In the genomic region with DNA sequence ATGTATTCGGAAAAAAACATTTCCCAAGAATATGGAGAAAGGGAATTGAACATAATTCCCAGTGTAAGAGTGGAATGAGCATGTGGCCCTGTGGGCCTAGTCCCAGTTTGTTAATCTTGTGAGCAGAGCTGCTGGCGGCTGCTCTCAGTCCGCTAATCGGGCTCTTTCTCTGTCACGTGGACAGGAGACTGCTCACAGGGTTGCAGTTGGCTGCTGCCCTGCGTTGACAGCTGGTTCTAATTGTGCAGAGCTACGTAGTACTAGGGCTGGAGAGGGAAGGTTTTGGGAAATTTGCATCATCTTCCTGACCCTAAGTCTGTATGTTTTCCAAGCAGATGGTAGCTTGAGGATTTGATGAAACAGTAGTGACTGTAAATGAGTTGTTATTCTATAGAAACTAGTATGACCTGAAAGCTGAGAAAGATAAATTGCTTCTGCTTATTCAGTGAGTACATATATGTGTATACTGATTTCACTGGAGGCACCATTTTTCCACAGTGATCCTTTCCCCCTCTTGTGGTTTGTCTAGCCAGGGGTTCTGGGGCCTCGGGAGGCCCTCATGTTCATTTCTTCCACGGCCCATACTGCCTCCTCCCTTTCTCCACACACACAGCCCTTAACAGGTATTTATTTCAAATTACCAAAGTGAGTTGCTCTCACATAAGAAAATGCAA, we compare ENCODE assay signal across 9 cellular contexts.
DNase-seq lines count a peak whose midpoint lies in the region; ATAC-seq and TF ChIP-seq lines count a peak whose summit lies in the region.
"Had no signal": no experiment of that assay in that cellular context is flagged by ENCODE, and none has a peak within 500 bp of the region (broad histone marks: within the 10 kb centered on the region; RNA-seq: fewer than 3 reads in every experiment).

No MANE protein-coding gene starts in this region.

- ATAC-seq in right lobe of liver, result peak; percentile 29 to 54 (median 49)
- no peak for ATAC-seq in HG02884 (IDR thresholded peaks at IDR 0.05; ENCODE audit: unreplicated experiment)
- ATAC-seq in stimulated activated naive CD8-positive, alpha-beta T cell treated with anti-CD3 and anti-CD28 coated beads, Interleukin-15, amount 100 ng/mL, for 72 hours, result no peak
- ATAC-seq: activated T-cell treated with anti-CD3 and anti-CD28 coated beads, Interleukin-2, amount 50 U/mL, for 4 hours had no signal

- H3K27ac ChIP-seq in right lobe of liver, result no peak overlapping the region

- H3K27me3 ChIP-seq in right lobe of liver, result no peaks in the 10 kb centered on the region

- peaks cover 6% of the 10 kb centered on the region for H3K27me3 Mint-ChIP-seq in stimulated activated naive CD8-positive, alpha-beta T cell treated with anti-CD3 and anti-CD28 coated beads, Interleukin-15, amount 100 ng/mL, for 72 hours

- no peaks in the 10 kb centered on the region for H3K4me1 ChIP-seq in right lobe of liver

- no peak overlapping the region for H3K27ac Mint-ChIP-seq in stimulated activated naive CD8-positive, alpha-beta T cell treated with anti-CD3 and anti-CD28 coated beads, Interleukin-15, amount 100 ng/mL, for 72 hours

- no peaks in the 10 kb centered on the region for H3K36me3 ChIP-seq in right lobe of liver

- H3K4me3 ChIP-seq in cardiac fibroblast (replicated peaks in 1 of 2; ENCODE audit: low read depth in 2 of 2, low read length in 2 of 2), result no peak overlapping the region
- no peak overlapping the region for H3K4me3 ChIP-seq in right lobe of liver

- H3K9me3 Mint-ChIP-seq in stimulated activated naive CD8-positive, alpha-beta T cell treated with anti-CD3 and anti-CD28 coated beads, Interleukin-15, amount 100 ng/mL, for 72 hours, result no peaks in the 10 kb centered on the region
- H3K9me3 Mint-ChIP-seq: activated T-cell treated with anti-CD3 and anti-CD28 coated beads, Interleukin-2, amount 50 U/mL, for 4 hours had no signal

- intact Hi-C loops in right lobe of liver (cut with DNase I), result no loop called here

- no peaks in the 10 kb centered on the region for H3K4me1 Mint-ChIP-seq in stimulated activated naive CD8-positive, alpha-beta T cell treated with anti-CD3 and anti-CD28 coated beads, Interleukin-15, amount 100 ng/mL, for 72 hours

- no peak overlapping the region for H3K4me3 Mint-ChIP-seq in stimulated activated naive CD8-positive, alpha-beta T cell treated with anti-CD3 and anti-CD28 coated beads, Interleukin-15, amount 100 ng/mL, for 72 hours
- H3K4me3 Mint-ChIP-seq: activated T-cell treated with anti-CD3 and anti-CD28 coated beads, Interleukin-2, amount 50 U/mL, for 4 hours had no signal

- DNase-seq in NCI-H1092 treated with DMSO at 0.1 percent for 48 hours (lab: John Stamatoyannopoulos, UW) (peak; percentile 55), cardiac fibroblast (ENCODE audit: low read depth in 2 of 2) (peak; percentile 98 to 100), right lobe of liver (peak in 1 of 3 donors; percentile 27), superior temporal gyrus (ENCODE audit: extremely low spot score) (peak; percentile 97), GF-D8 (lab: John Stamatoyannopoulos, UW) (no peak)
- no peak for DNase-seq in stimulated activated CD4-positive, alpha-beta T cell treated with anti-CD3 and anti-CD28 coated beads, Interleukin-4, amount 100 ng/mL, for 24 hours
- DNase-seq in stimulated activated naive CD8-positive, alpha-beta T cell treated with anti-CD3 and anti-CD28 coated beads, Interleukin-15, amount 100 ng/mL, for 72 hours, result no peak
- DNase-seq: activated T-cell treated with anti-CD3 and anti-CD28 coated beads, Interleukin-2, amount 50 U/mL, for 4 hours had no signal

- no peak for TF ChIP-seq POLR2A in right lobe of liver (IDR thresholded peaks at IDR 0.05)

- 85% methylated on average over 9 of the region's 9 CpGs for whole genome bisulfite sequencing in right lobe of liver (ENCODE audit: insufficient coverage, low coverage, low lambda C conversion rate, missing lambda C conversion rate)

- TF ChIP-seq CTCF in cardiac fibroblast (IDR thresholded peaks at IDR 0.05; ENCODE audit: low read depth, low read length) (no peak), right lobe of liver (IDR thresholded peaks at IDR 0.05) (no peak)

- no peaks in the 10 kb centered on the region for H3K9me3 ChIP-seq in right lobe of liver

Comparison
In these comparisons a context has a peak if more than half of its experiments do, and no peak if none do; other contexts are left out.
1. DNase-seq: peak in NCI-H1092 treated with DMSO at 0.1 percent for 48 hours (single experiment), cardiac fibroblast (2 of 2) and superior temporal gyrus (single experiment); none in stimulated activated CD4-positive, alpha-beta T cell treated with anti-CD3 and anti-CD28 coated beads, Interleukin-4, amount 100 ng/mL, for 24 hours (single experiment), GF-D8 (single experiment) and stimulated activated naive CD8-positive, alpha-beta T cell treated with anti-CD3 and anti-CD28 coated beads, Interleukin-15, amount 100 ng/mL, for 72 hours (0 of 2).
2. ATAC-seq: peak in right lobe of liver (4 of 4); none in HG02884 (single experiment) and stimulated activated naive CD8-positive, alpha-beta T cell treated with anti-CD3 and anti-CD28 coated beads, Interleukin-15, amount 100 ng/mL, for 72 hours (single experiment).